1 cellular context compared by ENCODE assay signal in the genomic region with DNA sequence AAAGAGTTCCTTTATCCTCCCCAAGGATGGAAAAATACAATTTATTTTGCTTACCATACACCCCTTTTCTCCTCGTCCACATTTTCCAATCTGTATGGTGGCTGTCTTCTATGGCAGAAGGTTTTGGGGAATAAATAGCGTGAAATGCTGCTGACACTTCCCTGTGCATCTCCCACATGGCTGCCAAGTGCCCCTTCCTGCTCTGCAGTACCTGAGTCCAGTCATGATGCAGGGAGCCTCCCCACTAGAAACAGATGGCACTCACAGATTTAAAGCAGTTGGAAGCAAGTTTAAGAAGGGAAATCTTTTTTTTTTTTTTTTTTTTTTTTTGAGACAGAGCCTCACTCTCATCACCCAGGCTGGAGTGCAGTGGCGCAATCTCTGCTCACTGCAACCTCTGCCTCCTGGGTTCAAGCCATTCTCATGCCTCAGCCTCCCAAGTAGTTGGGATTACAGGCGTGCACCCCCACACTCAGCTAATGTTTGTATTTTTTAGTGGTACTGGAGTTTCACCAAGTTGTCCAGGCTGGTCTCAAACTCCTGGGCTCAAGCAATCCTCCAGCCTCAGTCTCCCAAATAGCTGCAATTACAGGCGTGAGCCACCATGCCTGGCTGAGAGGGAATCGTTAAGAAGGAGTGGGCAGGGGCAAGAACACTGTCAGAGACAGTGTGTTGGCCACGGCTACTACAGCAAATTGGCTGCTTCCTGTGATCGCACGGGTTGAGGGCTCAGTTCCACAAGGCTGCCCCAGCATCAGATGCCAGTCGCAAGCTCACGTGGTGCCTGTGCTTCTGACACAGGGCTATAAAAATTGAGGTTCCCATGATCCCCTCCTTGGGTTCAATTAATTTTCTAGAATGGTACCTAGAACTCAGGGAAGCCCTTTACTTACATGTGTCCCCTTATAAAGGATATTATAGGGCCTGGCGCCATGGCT.
TF ChIP-seq lines count a peak whose summit lies in the region.

No MANE protein-coding gene starts in this region.

TF ChIP-seq in WTC11, 78 proteins besides CTCF, POLR2A, EP300 and RAD21 (continued from another document):
- TF ChIP-seq, protein P1, sequence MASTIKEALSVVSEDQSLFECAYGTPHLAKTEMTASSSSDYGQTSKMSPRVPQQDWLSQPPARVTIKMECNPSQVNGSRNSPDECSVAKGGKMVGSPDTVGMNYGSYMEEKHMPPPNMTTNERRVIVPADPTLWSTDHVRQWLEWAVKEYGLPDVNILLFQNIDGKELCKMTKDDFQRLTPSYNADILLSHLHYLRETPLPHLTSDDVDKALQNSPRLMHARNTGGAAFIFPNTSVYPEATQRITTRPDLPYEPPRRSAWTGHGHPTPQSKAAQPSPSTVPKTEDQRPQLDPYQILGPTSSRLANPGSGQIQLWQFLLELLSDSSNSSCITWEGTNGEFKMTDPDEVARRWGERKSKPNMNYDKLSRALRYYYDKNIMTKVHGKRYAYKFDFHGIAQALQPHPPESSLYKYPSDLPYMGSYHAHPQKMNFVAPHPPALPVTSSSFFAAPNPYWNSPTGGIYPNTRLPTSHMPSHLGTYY (CRISPR knock-in tag; IDR thresholded peaks at IDR 0.05) = no peak
- TF ChIP-seq NFATC4 (CRISPR knock-in tag; IDR thresholded peaks at IDR 0.05) (no peak), SMAD3 (CRISPR knock-in tag; IDR thresholded peaks at IDR 0.05; ENCODE audit: borderline replicate concordance) (no peak), NR3C1 (CRISPR knock-in tag; conservative IDR thresholded peaks at IDR 0.05; ENCODE audit: low read depth) (no peak), NFYB (CRISPR knock-in tag; conservative IDR thresholded peaks at IDR 0.05; ENCODE audit: low read depth) (no peak), CREB1 (CRISPR knock-in tag; IDR thresholded peaks at IDR 0.05) (no peak), IRF2 (CRISPR knock-in tag; IDR thresholded peaks at IDR 0.05; ENCODE audit: borderline replicate concordance, low read depth) (no peak), ZNF263 (CRISPR knock-in tag; IDR thresholded peaks at IDR 0.05; ENCODE audit: low read depth) (no peak), ZNF121 (CRISPR knock-in tag; IDR thresholded peaks at IDR 0.05) (no peak), ZNF138 (CRISPR knock-in tag; conservative IDR thresholded peaks at IDR 0.05) (no peak)
- TF ChIP-seq, protein P2, sequence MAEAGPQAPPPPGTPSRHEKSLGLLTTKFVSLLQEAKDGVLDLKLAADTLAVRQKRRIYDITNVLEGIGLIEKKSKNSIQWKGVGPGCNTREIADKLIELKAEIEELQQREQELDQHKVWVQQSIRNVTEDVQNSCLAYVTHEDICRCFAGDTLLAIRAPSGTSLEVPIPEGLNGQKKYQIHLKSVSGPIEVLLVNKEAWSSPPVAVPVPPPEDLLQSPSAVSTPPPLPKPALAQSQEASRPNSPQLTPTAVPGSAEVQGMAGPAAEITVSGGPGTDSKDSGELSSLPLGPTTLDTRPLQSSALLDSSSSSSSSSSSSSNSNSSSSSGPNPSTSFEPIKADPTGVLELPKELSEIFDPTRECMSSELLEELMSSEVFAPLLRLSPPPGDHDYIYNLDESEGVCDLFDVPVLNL (CRISPR knock-in tag; IDR thresholded peaks at IDR 0.05; ENCODE audit: borderline replicate concordance, low read depth) = no peak
- TF ChIP-seq, protein P3, sequence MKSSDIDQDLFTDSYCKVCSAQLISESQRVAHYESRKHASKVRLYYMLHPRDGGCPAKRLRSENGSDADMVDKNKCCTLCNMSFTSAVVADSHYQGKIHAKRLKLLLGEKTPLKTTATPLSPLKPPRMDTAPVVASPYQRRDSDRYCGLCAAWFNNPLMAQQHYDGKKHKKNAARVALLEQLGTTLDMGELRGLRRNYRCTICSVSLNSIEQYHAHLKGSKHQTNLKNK (CRISPR knock-in tag; IDR thresholded peaks at IDR 0.05) = no peak
